In the genomic region with DNA sequence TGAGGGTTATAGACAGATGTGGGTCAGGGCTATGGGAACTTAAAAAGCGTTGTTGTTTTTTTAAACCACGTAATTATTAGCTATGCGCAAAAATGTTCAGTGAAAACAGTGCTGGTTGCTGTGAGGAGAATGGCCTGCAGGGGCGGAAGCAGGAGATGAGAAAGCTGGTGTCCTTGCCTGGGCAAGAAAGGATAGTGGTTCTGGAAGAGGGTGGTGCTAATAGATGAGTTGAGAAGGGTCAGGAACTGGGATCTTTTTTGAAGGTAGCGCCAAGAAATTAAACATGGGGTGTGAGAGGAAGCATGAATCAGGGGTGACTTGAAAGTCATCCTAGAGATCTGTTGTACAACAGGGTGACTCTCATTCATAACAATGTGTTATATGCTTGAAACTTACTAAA, we compare ENCODE assay signal across 9 cellular contexts. TPM values are rescaled to one million over a fixed set of nuclear protein-coding genes. Genes with fewer than 3 reads are reported as not detected.
A peak's percentile ranks its signal among the peaks of the same experiment; 100 is the strongest.
DNase-seq lines count a peak whose midpoint lies in the region; ATAC-seq and TF ChIP-seq lines count a peak whose summit lies in the region.
"Had no signal": no experiment of that assay in that cellular context is flagged by ENCODE, and none has a peak within 500 bp of the region (broad histone marks: within the 10 kb centered on the region; RNA-seq: fewer than 3 reads in every experiment).

No MANE protein-coding gene starts in this region.

- no peak overlapping the region for H4K91ac ChIP-seq in mesenchymal stem cell (ENCODE audit: low read length)

- CTCF ChIA-PET in Calu3 (lab: Charles Lee) (interaction anchor here (1.4 kb wide), 1 partner anchor 18 kb away, joined by 4 read pairs; no protein-coding TSS in a partner anchor), activated B cell treated with CpG ODN at 0.5 μM for 24 hours (lab: Charles Lee) (interaction anchor here (0.9 to 2.9 kb wide), 4 partner anchors 11 to 50 kb away, joined by 3 to 8 read pairs (median 3); no protein-coding TSS in a partner anchor)

- H3K14ac ChIP-seq in mesenchymal stem cell (ENCODE audit: low read length in 2 of 2) = no peak overlapping the region

- peak overlapping the region; percentile 47 for H3K9ac ChIP-seq in mesenchymal stem cell (ENCODE audit: low read length)

- no peak overlapping the region for H2BK15ac ChIP-seq in mesenchymal stem cell (ENCODE audit: low read depth, poor library complexity, severe bottlenecking)

- peaks cover 0 to 3% of the 10 kb centered on the region in 2 experiments for H3K36me3 ChIP-seq in mesenchymal stem cell (ENCODE audit: control insufficient read depth in 1 of 2, insufficient read depth in 2 of 2, low read depth in 1 of 2, low read length in 2 of 2)

- H3K36me3 Mint-ChIP-seq in Calu3 (ENCODE audit: insufficient read depth, unreplicated experiment) = peaks cover 32% of the 10 kb centered on the region
- peaks cover 8% of the 10 kb centered on the region for H3K36me3 Mint-ChIP-seq in activated B cell treated with CpG ODN at 0.5 μM for 24 hours (ENCODE audit: low read depth)

- POLR2A ChIA-PET in activated B cell treated with CpG ODN at 0.5 μM for 24 hours (lab: Charles Lee) = interaction anchor here (0.6 to 24.7 kb wide), 3 partner anchors 11 to 91 kb away, joined by 3 to 661 read pairs (median 4); partner anchors contain the start of gene KCNN4

- no peaks in the 10 kb centered on the region for H3K27me3 ChIP-seq in mesenchymal stem cell (ENCODE audit: control insufficient read depth in 1 of 2, insufficient read depth in 1 of 2, low read length in 2 of 2)

- no peaks in the 10 kb centered on the region for H3K79me1 ChIP-seq in mesenchymal stem cell (replicated peaks; ENCODE audit: low read length, poor library complexity, severe bottlenecking)

- H3K4me3 Mint-ChIP-seq in Calu3 (ENCODE audit: low read depth, unreplicated experiment) (no peak overlapping the region), activated B cell treated with CpG ODN at 0.5 μM for 24 hours (peak overlapping the region; percentile 62)

- no peak overlapping the region for H2BK120ac ChIP-seq in mesenchymal stem cell (ENCODE audit: low read depth, low read length)

- H3K4me1 Mint-ChIP-seq in Calu3 (ENCODE audit: low read depth, unreplicated experiment) (peaks cover 61% of the 10 kb centered on the region), activated B cell treated with CpG ODN at 0.5 μM for 24 hours (peaks cover 71% of the 10 kb centered on the region)

- H3K27me3 Mint-ChIP-seq in Calu3 (ENCODE audit: unreplicated experiment) = no peaks in the 10 kb centered on the region
- no peaks in the 10 kb centered on the region for H3K27me3 Mint-ChIP-seq in activated B cell treated with CpG ODN at 0.5 μM for 24 hours

- H3K27ac Mint-ChIP-seq in Calu3 (ENCODE audit: unreplicated experiment) (no peak overlapping the region), activated B cell treated with CpG ODN at 0.5 μM for 24 hours (peak overlapping the region; percentile 87)

- no peak overlapping the region for H3K4ac ChIP-seq in mesenchymal stem cell (ENCODE audit: low read depth in 1 of 2, low read length in 2 of 2)

- intact Hi-C loops in Calu3 (cut with micrococcal nuclease; ENCODE audit: unreplicated experiment) (no loop called here), activated B cell treated with CpG ODN at 0.5 μM for 24 hours (cut with micrococcal nuclease) (no loop called here), left ventricle myocardium superior (cut with micrococcal nuclease) (no loop called here)

- H3K4me1 ChIP-seq in mesenchymal stem cell (ENCODE audit: control insufficient read depth, insufficient read depth, low read depth, low read length) = peaks cover 15% of the 10 kb centered on the region

- no peak overlapping the region for H4K8ac ChIP-seq in mesenchymal stem cell (ENCODE audit: low read length)

- H2BK5ac ChIP-seq in mesenchymal stem cell (ENCODE audit: low read depth, low read length, poor library complexity, severe bottlenecking) = no peak overlapping the region

- H3K4me3 ChIP-seq in mesenchymal stem cell (ENCODE audit: insufficient read depth in 1 of 2, low read depth in 1 of 2, low read length in 2 of 2) = no peak overlapping the region

- H3K9me3 Mint-ChIP-seq in Calu3 (ENCODE audit: low read depth, unreplicated experiment) (no peaks in the 10 kb centered on the region), activated B cell treated with CpG ODN at 0.5 μM for 24 hours (no peaks in the 10 kb centered on the region)

- DNase-seq in Calu3 = no peak
- DNase-seq in HS-5 (ENCODE audit: low read depth) = peak; percentile 73
- DNase-seq in activated B cell treated with CpG ODN at 0.5 μM for 24 hours = no peak
- DNase-seq in mesenchymal stem cell = peak; percentile 65
- DNase-seq in T-helper 1 cell = no peak
- DNase-seq in left ventricle myocardium superior = no peak
- no peak for DNase-seq in kidney tubule cell (ENCODE audit: low spot score)
- no peak for DNase-seq in NCI-H524 (lab: John Stamatoyannopoulos, UW)
- DNase-seq: KBM-7 had no signal

- no peak overlapping the region for H3K4me2 ChIP-seq in mesenchymal stem cell (ENCODE audit: low read length, poor library complexity, severe bottlenecking)

- H2AK5ac ChIP-seq in mesenchymal stem cell (ENCODE audit: low read length, severe bottlenecking) = no peak overlapping the region

- H3K23ac ChIP-seq in mesenchymal stem cell (ENCODE audit: low read length in 2 of 2) = peak overlapping the region in 1 of 2 experiments; percentile 42

- TF ChIP-seq CTCF in Calu3 (IDR thresholded peaks at IDR 0.05; ENCODE audit: unreplicated experiment) = peak; percentile 14
- TF ChIP-seq CTCF in activated B cell treated with CpG ODN at 0.5 μM for 24 hours (IDR thresholded peaks at IDR 0.05) = no peak

- H2BK12ac ChIP-seq in mesenchymal stem cell (ENCODE audit: low read length in 2 of 2) = no peak overlapping the region

- no peak for ATAC-seq in activated B cell treated with CpG ODN at 0.5 μM for 24 hours (ENCODE audit: low read depth)
- no peak for ATAC-seq in left ventricle myocardium superior

- 72% methylated on average over 4 of the region's 5 CpGs for WGBS in mesenchymal stem cell

- no TSS peak for BruUV-seq in Calu3 (replicated peaks; lab: Mats Ljungman, UMichigan)

- H3K18ac ChIP-seq in mesenchymal stem cell (ENCODE audit: low read depth in 1 of 2, low read length in 2 of 2) = peak overlapping the region in 1 of 2 experiments; percentile 16

- H3K9me3 ChIP-seq in mesenchymal stem cell (ENCODE audit: control insufficient read depth, low read length) = no peaks in the 10 kb centered on the region

- peak overlapping the region; percentile 34 for H3K27ac ChIP-seq in mesenchymal stem cell (ENCODE audit: low read length, poor library complexity, severe bottlenecking)

- no peak overlapping the region for H2AFZ ChIP-seq in mesenchymal stem cell (ENCODE audit: low read depth, low read length)

RNA-seq across cellular contexts. Expression of gene SMG9, which starts 4.8 kb away (rescaled TPM):
- total RNA-seq in Calu3 (2022) = 69.1 and 85.5 TPM in 2 replicates
- total RNA-seq in activated B cell treated with CpG ODN at 0.5 μM for 24 hours = 91.2 and 105 TPM in 2 replicates
- polyA plus RNA-seq in mesenchymal stem cell (2013, experiment 1 of 2) = 20.5 TPM
- 19.8 TPM for polyA plus RNA-seq in mesenchymal stem cell (2013, experiment 2 of 2)
- 17.9 TPM for total RNA-seq in left ventricle myocardium superior

RNA-seq across cellular contexts. Expression of gene KCNN4, which starts 21.3 kb away (rescaled TPM):
- 147 and 152 TPM in 2 replicates for total RNA-seq in Calu3 (2022)
- 137 and 154 TPM in 2 replicates for total RNA-seq in activated B cell treated with CpG ODN at 0.5 μM for 24 hours
- 0.04 TPM for polyA plus RNA-seq in mesenchymal stem cell (2013, experiment 1 of 2)
- polyA plus RNA-seq in mesenchymal stem cell (2013, experiment 2 of 2) = 0.08 TPM
- 0.50 TPM for total RNA-seq in left ventricle myocardium superior

RNA-seq across cellular contexts. Expression of gene LYPD5, which starts 42.7 kb away (rescaled TPM):
- total RNA-seq in Calu3 (2022) = 5.0 and 6.4 TPM in 2 replicates
- total RNA-seq in activated B cell treated with CpG ODN at 0.5 μM for 24 hours = 0.44 TPM in 1 of 2 replicates, not detected in the other
- 0.12 TPM for polyA plus RNA-seq in mesenchymal stem cell (2013, experiment 1 of 2)
- 0.07 TPM for polyA plus RNA-seq in mesenchymal stem cell (2013, experiment 2 of 2)
- total RNA-seq in left ventricle myocardium superior = 0.89 TPM

RNA-seq across cellular contexts. Expression of gene IRGC, which starts 43.6 kb away (rescaled TPM):
- total RNA-seq in Calu3 (2022) = not detected in 2 replicates
- not detected in 2 replicates for total RNA-seq in activated B cell treated with CpG ODN at 0.5 μM for 24 hours
- not detected for polyA plus RNA-seq in mesenchymal stem cell (2013, experiment 1 of 2)
- polyA plus RNA-seq in mesenchymal stem cell (2013, experiment 2 of 2) = not detected
- not detected for total RNA-seq in left ventricle myocardium superior

Comparison
In these comparisons a context has a peak if more than half of its experiments do, and no peak if none do; other contexts are left out.
1. DNase-seq: peak in HS-5 (single experiment) and mesenchymal stem cell (single experiment); none in Calu3 (single experiment), activated B cell treated with CpG ODN at 0.5 μM for 24 hours (single experiment), T-helper 1 cell (0 of 5), left ventricle myocardium superior (single experiment), kidney tubule cell (single experiment) and NCI-H524 (0 of 2).
2. RNA of gene KCNN4, which starts 21.3 kb away (total RNA-seq): 137 to 154 TPM in activated B cell treated with CpG ODN at 0.5 μM for 24 hours and 147 to 152 TPM in Calu3; 0.50 TPM in left ventricle myocardium superior (single experiment); every median in the first group is over 10 times any median in the second.